In genomic region chr4:150310159-150310895, GRCh38 we compare ENCODE assay signal across 21 cellular contexts.
DNase-seq lines count a peak whose midpoint lies in the region; TF ChIP-seq lines count a peak whose summit lies in the region.
"Had no signal": no experiment of that assay in that cellular context is flagged by ENCODE, and none has a peak within 500 bp of the region (broad histone marks: within the 10 kb centered on the region; RNA-seq: fewer than 3 reads in every experiment).

No MANE protein-coding gene starts in this region.

- 81% methylated on average over 4 of the region's 4 CpGs for WGBS in lower leg skin, 2 donors

- H3K4me3 ChIP-seq in muscle layer of duodenum (ENCODE audit: low read depth in 1 of 2, low read length in 2 of 2) (no peak overlapping the region), lower leg skin (ENCODE audit: low read depth, poor library complexity, severe bottlenecking) (no peak overlapping the region)
- H3K4me3 ChIP-seq: adrenal gland, PC-9, prostate gland had no signal

- peak; percentile 16 for DNase-seq in AG20443 (ENCODE audit: low spot score)
- peak; percentile 72 for DNase-seq in M059J (ENCODE audit: low read depth)
- peak; percentile 63 for DNase-seq in dedifferentiated amniotic fluid mesenchymal stem cell (ENCODE audit: extremely low spot score)
- DNase-seq in RPMI8226: no peak
- DNase-seq in HEK293T (ENCODE audit: extremely low spot score): no peak
- DNase-seq in hypothalamus (lab: John Stamatoyannopoulos, UW): no peak
- DNase-seq in lower leg skin (ENCODE audit: low spot score in 2 of 2): no peak
- DNase-seq: activated CD4-positive, alpha-beta T cell treated with anti-CD3 and anti-CD28 coated beads for 1 hour; activated T-cell treated with anti-CD3 and anti-CD28 coated beads, Interleukin-2, amount 50 U/mL, for 24 hours; adrenal gland; DMS79 treated with DMSO at 0.1 percent for 48 hours; effector CD4-positive, alpha-beta T cell; glutamatergic neuron; KG1; kidney; NCI-H146; NCI-H524 treated with DMSO at 0.1 percent for 48 hours; PC-9; T-cell had no signal

- TF ChIP-seq CTCF in lower leg skin (IDR thresholded peaks at IDR 0.05): no peak

- no peaks in the 10 kb centered on the region for H3K27me3 ChIP-seq in muscle layer of duodenum (ENCODE audit: low read depth, low read length)
- H3K27me3 ChIP-seq: adrenal gland had no signal

- CTCF ChIA-PET in HEK293T (lab: Yijun Ruan, JAX): interaction anchor here (0.6 kb wide), 1 partner anchor 13 kb away, joined by 5 read pairs; no protein-coding TSS in a partner anchor

- no peak for TF ChIP-seq POLR2A in lower leg skin (IDR thresholded peaks at IDR 0.05)

- H3K9me3 ChIP-seq in muscle layer of duodenum (ENCODE audit: control insufficient read depth in 1 of 2, low read length in 2 of 2): no peaks in the 10 kb centered on the region
- H3K9me3 ChIP-seq: adrenal gland, prostate gland had no signal

- H3K27ac ChIP-seq in muscle layer of duodenum (ENCODE audit: low read length): peak overlapping the region; percentile 49
- H3K27ac ChIP-seq: adrenal gland, PC-9, prostate gland had no signal

- intact Hi-C loops in lower leg skin (cut with DNase I; ENCODE audit: low total_unique reads): no loop called here

- POLR2A ChIA-PET in HEK293T (lab: Yijun Ruan, JAX): no interaction called here

- peaks cover 0 to 5% of the 10 kb centered on the region in 2 donors for H3K4me1 ChIP-seq in muscle layer of duodenum (ENCODE audit: control insufficient read depth in 1 of 2, insufficient read depth in 2 of 2, low read length in 2 of 2)
- H3K4me1 ChIP-seq: prostate gland had no signal

- no peaks in the 10 kb centered on the region for H3K36me3 ChIP-seq in muscle layer of duodenum (ENCODE audit: control insufficient read depth in 1 of 2, insufficient read depth in 2 of 2, low read length in 2 of 2)
- H3K36me3 ChIP-seq: adrenal gland, prostate gland had no signal

TF ChIP-seq in HEK293T, 16 proteins besides CTCF, POLR2A, EP300 and RAD21:
- TF ChIP-seq L3MBTL2 (conservative IDR thresholded peaks at IDR 0.05) (no peak), FOXA1 (IDR thresholded peaks at IDR 0.05) (no peak), TARDBP (IDR thresholded peaks at IDR 0.05) (no peak), NFRKB (IDR thresholded peaks at IDR 0.05) (no peak), BHLHE40 (IDR thresholded peaks at IDR 0.05; ENCODE audit: borderline replicate concordance) (no peak), LEF1 (IDR thresholded peaks at IDR 0.05; ENCODE audit: borderline replicate concordance) (no peak), FOXM1 (IDR thresholded peaks at IDR 0.05; ENCODE audit: borderline replicate concordance) (no peak), ELF4 (IDR thresholded peaks at IDR 0.05) (no peak), FOXK2 (IDR thresholded peaks at IDR 0.05) (no peak), HDGF (IDR thresholded peaks at IDR 0.05; ENCODE audit: borderline replicate concordance) (no peak), ARNT (IDR thresholded peaks at IDR 0.05) (no peak), SUZ12 (IDR thresholded peaks at IDR 0.05) (no peak), CTBP1 (IDR thresholded peaks at IDR 0.05; ENCODE audit: borderline replicate concordance) (no peak), ZNF384 (IDR thresholded peaks at IDR 0.05) (no peak)

Comparison
In these comparisons a context has a peak if more than half of its experiments do, and no peak if none do; other contexts are left out.
1. DNase-seq: peak in AG20443 (single experiment), M059J (single experiment) and dedifferentiated amniotic fluid mesenchymal stem cell (single experiment); none in RPMI8226 (single experiment), HEK293T (single experiment), hypothalamus (0 of 51) and lower leg skin (0 of 2).